Comparison of ENCODE assay signal across 8 cellular contexts in genomic region chr16:3444032-3444388, GRCh38. TPM values are rescaled to one million over a fixed set of nuclear protein-coding genes. Genes with fewer than 3 reads are reported as not detected.
DNase-seq lines count a peak whose midpoint lies in the region; ATAC-seq and TF ChIP-seq lines count a peak whose summit lies in the region.

No MANE protein-coding gene starts in this region.

- TF ChIP-seq POLR2A in right lobe of liver (IDR thresholded peaks at IDR 0.05), result peak; percentile 41

- TF ChIP-seq CTCF in right lobe of liver (IDR thresholded peaks at IDR 0.05), result peak in 1 of 4 donors; percentile 2

- H3K36me3 ChIP-seq in right lobe of liver (peaks cover 0 to 3% (median 0%) of the 10 kb centered on the region in 4 donors), stomach smooth muscle (ENCODE audit: control insufficient read depth in 2 of 2, insufficient read depth in 2 of 2, low read length in 2 of 2) (peaks cover 3% of the 10 kb centered on the region in 2 donors)

- H3K4me3 ChIP-seq in right lobe of liver (peak overlapping the region; percentile 51 to 76 (median 61)), stomach smooth muscle (ENCODE audit: low read length in 2 of 2) (peak overlapping the region; percentile 72 to 83)

- DNase-seq in SIG-M5 treated with dmso at 0.1 percent for 504 hours (lab: John Stamatoyannopoulos, UW; ENCODE audit: unreplicated experiment), result peak; percentile 51
- no peak for DNase-seq in SIG-M5 (lab: John Stamatoyannopoulos, UW)
- DNase-seq in SK-MEL-5 (ENCODE audit: low read depth, low spot score), result peak; percentile 61
- DNase-seq in dedifferentiated amniotic fluid mesenchymal stem cell (ENCODE audit: extremely low spot score), result peak; percentile 68
- no peak for DNase-seq in right lobe of liver
- DNase-seq in activated gamma-delta T cell treated with Interleukin-2 at 50 U/mL for 16 hours, result no peak

- peak overlapping the region; percentile 72 to 86 for H3K9ac ChIP-seq in stomach smooth muscle (ENCODE audit: low read length in 2 of 2)

- 80% methylated on average over 1 of the region's 10 CpGs for WGBS in right lobe of liver (ENCODE audit: insufficient coverage, low coverage, low lambda C conversion rate, missing lambda C conversion rate)

- H3K27ac ChIP-seq in right lobe of liver, result peak overlapping the region in 1 of 3 donors; percentile 53
- peak overlapping the region; percentile 55 for H3K27ac ChIP-seq in stomach smooth muscle (ENCODE audit: low read length)

- H3K4me1 ChIP-seq in right lobe of liver, result peaks cover 0 to 5% (median 0%) of the 10 kb centered on the region in 4 donors
- H3K4me1 ChIP-seq in stomach smooth muscle (ENCODE audit: control insufficient read depth, insufficient read depth, low read length), result peaks cover 8% of the 10 kb centered on the region

- no peaks in the 10 kb centered on the region for H3K9me3 ChIP-seq in right lobe of liver
- peaks cover 0 to 3% of the 10 kb centered on the region in 2 donors for H3K9me3 ChIP-seq in stomach smooth muscle (ENCODE audit: control insufficient read depth in 2 of 2, low read length in 2 of 2)

- ATAC-seq in HG03139 (IDR thresholded peaks at IDR 0.05; ENCODE audit: unreplicated experiment), result peak; percentile 13
- peak; percentile 72 to 83 (median 76) for ATAC-seq in right lobe of liver

- H3K27me3 ChIP-seq in right lobe of liver (no peaks in the 10 kb centered on the region), stomach smooth muscle (ENCODE audit: control insufficient read depth in 1 of 2, insufficient read depth in 2 of 2, low read length in 2 of 2) (no peaks in the 10 kb centered on the region)

- intact Hi-C loops in right lobe of liver (cut with DNase I), result no loop called here

- in situ Hi-C loops in SK-MEL-5 (cut with HindIII; ENCODE audit: low pct_unique_long_range_greater_than_20kb, low sequenced_read_pairs), result no loop called here

RNA-seq across cellular contexts. Expression of gene NAA60, which starts 0.5 kb away (rescaled TPM):
- 4.7 and 5.2 TPM in 2 replicates for total RNA-seq in SK-MEL-5 (2014; rRNA removed; shearing (Covaris generic))
- 51.2 and 67.6 TPM in 2 replicates for polyA plus RNA-seq in SK-MEL-5 (2015; cell fraction: cytosol; rRNA removed)
- 45.3 and 121 TPM in 2 replicates for polyA plus RNA-seq in SK-MEL-5 (2015; cell fraction: nucleus; rRNA removed)
- 10 to 100 TPM; 25.0 to 46.6 (median 30.8) TPM for total RNA-seq in right lobe of liver

RNA-seq across cellular contexts. Expression of gene ZNF597, which starts 0.7 kb away (rescaled TPM):
- total RNA-seq in SK-MEL-5 (2014; rRNA removed; shearing (Covaris generic)), result 2.8 and 3.1 TPM in 2 replicates
- polyA plus RNA-seq in SK-MEL-5 (2015; cell fraction: cytosol; rRNA removed), result 1.5 and 2.0 TPM in 2 replicates
- 4.8 and 6.6 TPM in 2 replicates for polyA plus RNA-seq in SK-MEL-5 (2015; cell fraction: nucleus; rRNA removed)
- 1 to 10 TPM in 3 of 6 experiments, under 1 TPM in 3; 0.86 to 1.7 (median 1.1) TPM for total RNA-seq in right lobe of liver

RNA-seq across cellular contexts. Expression of gene ZNF174, which starts 43.0 kb away (rescaled TPM):
- total RNA-seq in SK-MEL-5 (2014; rRNA removed; shearing (Covaris generic)), result 11.6 and 13.4 TPM in 2 replicates
- 13.8 and 14.9 TPM in 2 replicates for polyA plus RNA-seq in SK-MEL-5 (2015; cell fraction: cytosol; rRNA removed)
- 20.3 and 24.7 TPM in 2 replicates for polyA plus RNA-seq in SK-MEL-5 (2015; cell fraction: nucleus; rRNA removed)
- 1 to 10 TPM; 3.4 to 5.3 (median 4.1) TPM for total RNA-seq in right lobe of liver

RNA-seq across cellular contexts. Expression of gene ZSCAN32, which starts 43.2 kb away (rescaled TPM):
- total RNA-seq in SK-MEL-5 (2014; rRNA removed; shearing (Covaris generic)), result 9.0 and 13.3 TPM in 2 replicates
- 8.3 and 12.2 TPM in 2 replicates for polyA plus RNA-seq in SK-MEL-5 (2015; cell fraction: cytosol; rRNA removed)
- polyA plus RNA-seq in SK-MEL-5 (2015; cell fraction: nucleus; rRNA removed), result 20.3 and 22.7 TPM in 2 replicates
- 1 to 10 TPM; 5.0 to 7.5 (median 5.6) TPM for total RNA-seq in right lobe of liver

RNA-seq across cellular contexts. Expression of gene C16orf90, which starts 51.3 kb away (rescaled TPM):
- not detected in 2 replicates for total RNA-seq in SK-MEL-5 (2014; rRNA removed; shearing (Covaris generic))
- not detected in 2 replicates for polyA plus RNA-seq in SK-MEL-5 (2015; cell fraction: cytosol; rRNA removed)
- polyA plus RNA-seq in SK-MEL-5 (2015; cell fraction: nucleus; rRNA removed), result not detected in 2 replicates
- not detected for total RNA-seq in right lobe of liver

Comparison
In these comparisons a context has a peak if more than half of its experiments do, and no peak if none do; other contexts are left out.
1. DNase-seq: peak in SIG-M5 treated with dmso at 0.1 percent for 504 hours (single experiment), SK-MEL-5 (single experiment) and dedifferentiated amniotic fluid mesenchymal stem cell (single experiment); none in SIG-M5 (single experiment), right lobe of liver (0 of 3) and activated gamma-delta T cell treated with Interleukin-2 at 50 U/mL for 16 hours (single experiment).